Comparison of ENCODE assay signal across 8 cellular contexts in the genomic region with DNA sequence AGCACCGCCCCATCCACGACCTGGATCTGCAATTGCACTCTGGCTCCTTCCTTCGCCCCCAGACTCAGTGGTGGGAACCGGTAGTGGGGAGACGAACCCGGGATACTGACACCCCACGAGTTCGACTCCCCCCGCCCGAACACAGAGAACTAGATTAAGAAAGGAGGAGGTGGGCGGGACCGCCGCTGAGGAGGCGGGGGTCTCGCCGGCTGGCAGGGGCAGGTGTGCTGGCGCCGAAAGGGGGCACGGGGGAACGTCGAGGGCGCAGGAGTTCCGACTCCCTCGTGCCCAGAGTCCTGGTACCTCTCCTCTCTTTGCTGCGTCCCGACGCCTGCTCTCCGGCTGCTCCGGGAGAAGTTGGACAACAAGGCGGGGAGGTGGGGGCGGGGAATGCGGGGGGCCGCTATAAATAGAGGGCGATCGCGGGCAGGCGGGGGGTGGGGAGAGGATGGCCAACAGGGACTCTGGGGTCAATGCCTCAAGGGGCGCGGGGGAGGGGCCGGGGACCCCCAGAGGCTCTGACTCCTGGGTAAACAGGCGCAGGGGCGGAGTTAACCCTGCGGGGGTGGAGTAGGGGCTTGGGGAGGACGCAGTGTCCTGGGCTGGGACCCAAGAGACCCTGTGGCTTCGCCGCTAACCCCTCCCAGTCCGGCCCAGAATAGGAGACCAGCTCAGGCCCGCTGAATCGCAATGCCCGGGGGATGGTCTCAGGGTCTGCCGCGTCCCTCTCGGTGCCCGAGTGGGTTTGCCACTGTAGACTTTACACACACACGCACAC. TPM values are rescaled to one million over a fixed set of nuclear protein-coding genes. Genes with fewer than 3 reads are reported as not detected.
DNase-seq lines count a peak whose midpoint lies in the region; ATAC-seq and TF ChIP-seq lines count a peak whose summit lies in the region.

No MANE protein-coding gene starts in this region.

- peaks cover 13% of the 10 kb centered on the region for H3K4me1 ChIP-seq in CD8-positive, alpha-beta memory T cell (ENCODE audit: insufficient read depth, low read length)
- no peaks in the 10 kb centered on the region for H3K4me1 ChIP-seq in foreskin keratinocyte

- ATAC-seq in WTC11 (peak; percentile 62), foreskin keratinocyte (peak; percentile 9), HG03280 (IDR thresholded peaks at IDR 0.05; ENCODE audit: unreplicated experiment) (no peak), GM19452 (IDR thresholded peaks at IDR 0.05; ENCODE audit: unreplicated experiment) (no peak), GM21529 (IDR thresholded peaks at IDR 0.05; ENCODE audit: unreplicated experiment) (no peak), HG02763 (IDR thresholded peaks at IDR 0.05; ENCODE audit: unreplicated experiment) (no peak)

- CTCF ChIA-PET in CD8-positive, alpha-beta memory T cell (lab: Charles Lee): interaction anchor here (0.6 to 2.5 kb wide), 6 partner anchors 10 to 67 kb away, joined by 3 to 17 read pairs (median 4); no protein-coding TSS in a partner anchor
- CTCF ChIA-PET in WTC11 (lab: Charles Lee): interaction anchor here (1.0 to 12.2 kb wide), 16 partner anchors 11 to 168 kb away, joined by 3 to 104 read pairs (median 6); a partner anchor contains a TSS

- no peak for DNase-seq in CD8-positive, alpha-beta memory T cell
- DNase-seq in WTC11 (ENCODE audit: low spot score) (peak; percentile 81), foreskin keratinocyte (no peak)

- H3K4me3 Mint-ChIP-seq in CD8-positive, alpha-beta memory T cell: peak overlapping the region; percentile 82 to 95 (median 92)
- H3K4me3 Mint-ChIP-seq in WTC11 (peak overlapping the region; percentile 93), nephron (peak overlapping the region; percentile 93 to 95 (median 94))

- peak overlapping the region; percentile 66 for H3K4me3 ChIP-seq in CD8-positive, alpha-beta memory T cell (ENCODE audit: low read length)

- no peaks in the 10 kb centered on the region for H3K36me3 ChIP-seq in CD8-positive, alpha-beta memory T cell (ENCODE audit: insufficient read depth, low read length)

- peak overlapping the region in 6 of 8 donors; percentile 28 to 96 (median 87) for H3K27ac Mint-ChIP-seq in CD8-positive, alpha-beta memory T cell
- H3K27ac Mint-ChIP-seq in WTC11: peak overlapping the region; percentile 99
- peak overlapping the region; percentile 81 to 89 (median 88) for H3K27ac Mint-ChIP-seq in nephron

- POLR2A ChIA-PET in CD8-positive, alpha-beta memory T cell (lab: Charles Lee): interaction anchor here (1.4 kb wide), 2 partner anchors 45 to 79 kb away, joined by 3 to 4 read pairs; no protein-coding TSS in a partner anchor
- POLR2A ChIA-PET in WTC11 (lab: Charles Lee): interaction anchor here (0.6 to 2.3 kb wide), 6 partner anchors 11 to 55 kb away, joined by 3 to 12 read pairs (median 7); a partner anchor contains a TSS

- H3K27ac ChIP-seq in CD8-positive, alpha-beta memory T cell (ENCODE audit: low read depth, low read length): peak overlapping the region; percentile 49
- no peak overlapping the region for H3K27ac ChIP-seq in foreskin keratinocyte

- no peaks in the 10 kb centered on the region for H3K9me3 ChIP-seq in CD8-positive, alpha-beta memory T cell (ENCODE audit: low read length)

- H3K36me3 Mint-ChIP-seq in CD8-positive, alpha-beta memory T cell: peaks cover 0 to 17% (median 2%) of the 10 kb centered on the region in 3 donors
- H3K36me3 Mint-ChIP-seq in WTC11 (peaks cover 3% of the 10 kb centered on the region; the same call in 1 of the 2 replicates), nephron (ENCODE audit: low read depth) (peaks cover 16% of the 10 kb centered on the region)

- H3K4me1 Mint-ChIP-seq in CD8-positive, alpha-beta memory T cell: peaks cover 20 to 24% (median 23%) of the 10 kb centered on the region in 3 donors
- H3K4me1 Mint-ChIP-seq in WTC11 (peaks cover 39% of the 10 kb centered on the region), nephron (peaks cover 38% of the 10 kb centered on the region)

- no peaks in the 10 kb centered on the region for H3K9me3 Mint-ChIP-seq in CD8-positive, alpha-beta memory T cell
- H3K9me3 Mint-ChIP-seq in WTC11 (no peaks in the 10 kb centered on the region), nephron (no peaks in the 10 kb centered on the region)

- no peak for TF ChIP-seq CTCF in WTC11 (IDR thresholded peaks at IDR 0.05)
- TF ChIP-seq CTCF in foreskin keratinocyte (conservative IDR thresholded peaks at IDR 0.05): no peak
- no peak for TF ChIP-seq CTCF in nephron (IDR thresholded peaks at IDR 0.05; ENCODE audit: unreplicated experiment in 3 of 3)

- H3K27me3 ChIP-seq in CD8-positive, alpha-beta memory T cell (ENCODE audit: insufficient read depth, low read length, poor library complexity, severe bottlenecking): no peaks in the 10 kb centered on the region
- peaks cover 18% of the 10 kb centered on the region for H3K27me3 ChIP-seq in foreskin keratinocyte

- peaks cover 0 to 12% of the 10 kb centered on the region in 2 donors for H3K27me3 Mint-ChIP-seq in CD8-positive, alpha-beta memory T cell
- H3K27me3 Mint-ChIP-seq in WTC11 (ENCODE audit: low read depth) (peaks cover 40% of the 10 kb centered on the region), nephron (ENCODE audit: low read depth) (no peaks in the 10 kb centered on the region)

TF ChIP-seq in WTC11, 78 proteins besides CTCF, POLR2A, EP300 and RAD21 (continues in another document):
- TF ChIP-seq GABPB1 (CRISPR knock-in tag; IDR thresholded peaks at IDR 0.05): no peak
- TF ChIP-seq, protein P1, sequence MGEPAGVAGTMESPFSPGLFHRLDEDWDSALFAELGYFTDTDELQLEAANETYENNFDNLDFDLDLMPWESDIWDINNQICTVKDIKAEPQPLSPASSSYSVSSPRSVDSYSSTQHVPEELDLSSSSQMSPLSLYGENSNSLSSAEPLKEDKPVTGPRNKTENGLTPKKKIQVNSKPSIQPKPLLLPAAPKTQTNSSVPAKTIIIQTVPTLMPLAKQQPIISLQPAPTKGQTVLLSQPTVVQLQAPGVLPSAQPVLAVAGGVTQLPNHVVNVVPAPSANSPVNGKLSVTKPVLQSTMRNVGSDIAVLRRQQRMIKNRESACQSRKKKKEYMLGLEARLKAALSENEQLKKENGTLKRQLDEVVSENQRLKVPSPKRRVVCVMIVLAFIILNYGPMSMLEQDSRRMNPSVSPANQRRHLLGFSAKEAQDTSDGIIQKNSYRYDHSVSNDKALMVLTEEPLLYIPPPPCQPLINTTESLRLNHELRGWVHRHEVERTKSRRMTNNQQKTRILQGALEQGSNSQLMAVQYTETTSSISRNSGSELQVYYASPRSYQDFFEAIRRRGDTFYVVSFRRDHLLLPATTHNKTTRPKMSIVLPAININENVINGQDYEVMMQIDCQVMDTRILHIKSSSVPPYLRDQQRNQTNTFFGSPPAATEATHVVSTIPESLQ (CRISPR knock-in tag; IDR thresholded peaks at IDR 0.05): no peak
- TF ChIP-seq, protein P2, sequence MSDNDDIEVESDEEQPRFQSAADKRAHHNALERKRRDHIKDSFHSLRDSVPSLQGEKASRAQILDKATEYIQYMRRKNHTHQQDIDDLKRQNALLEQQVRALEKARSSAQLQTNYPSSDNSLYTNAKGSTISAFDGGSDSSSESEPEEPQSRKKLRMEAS (CRISPR knock-in tag; IDR thresholded peaks at IDR 0.05): no peak; the same call in 1 of the 2 replicates
- no peak for TF ChIP-seq NFYB (CRISPR knock-in tag; conservative IDR thresholded peaks at IDR 0.05; ENCODE audit: low read depth)
- TF ChIP-seq, protein P3, sequence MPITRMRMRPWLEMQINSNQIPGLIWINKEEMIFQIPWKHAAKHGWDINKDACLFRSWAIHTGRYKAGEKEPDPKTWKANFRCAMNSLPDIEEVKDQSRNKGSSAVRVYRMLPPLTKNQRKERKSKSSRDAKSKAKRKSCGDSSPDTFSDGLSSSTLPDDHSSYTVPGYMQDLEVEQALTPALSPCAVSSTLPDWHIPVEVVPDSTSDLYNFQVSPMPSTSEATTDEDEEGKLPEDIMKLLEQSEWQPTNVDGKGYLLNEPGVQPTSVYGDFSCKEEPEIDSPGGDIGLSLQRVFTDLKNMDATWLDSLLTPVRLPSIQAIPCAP (CRISPR knock-in tag; IDR thresholded peaks at IDR 0.05): peak; percentile 72
- no peak for TF ChIP-seq CREM (CRISPR knock-in tag; IDR thresholded peaks at IDR 0.05)
- no peak for TF ChIP-seq NR2C2 (CRISPR knock-in tag; IDR thresholded peaks at IDR 0.05)
- TF ChIP-seq, protein P4, sequence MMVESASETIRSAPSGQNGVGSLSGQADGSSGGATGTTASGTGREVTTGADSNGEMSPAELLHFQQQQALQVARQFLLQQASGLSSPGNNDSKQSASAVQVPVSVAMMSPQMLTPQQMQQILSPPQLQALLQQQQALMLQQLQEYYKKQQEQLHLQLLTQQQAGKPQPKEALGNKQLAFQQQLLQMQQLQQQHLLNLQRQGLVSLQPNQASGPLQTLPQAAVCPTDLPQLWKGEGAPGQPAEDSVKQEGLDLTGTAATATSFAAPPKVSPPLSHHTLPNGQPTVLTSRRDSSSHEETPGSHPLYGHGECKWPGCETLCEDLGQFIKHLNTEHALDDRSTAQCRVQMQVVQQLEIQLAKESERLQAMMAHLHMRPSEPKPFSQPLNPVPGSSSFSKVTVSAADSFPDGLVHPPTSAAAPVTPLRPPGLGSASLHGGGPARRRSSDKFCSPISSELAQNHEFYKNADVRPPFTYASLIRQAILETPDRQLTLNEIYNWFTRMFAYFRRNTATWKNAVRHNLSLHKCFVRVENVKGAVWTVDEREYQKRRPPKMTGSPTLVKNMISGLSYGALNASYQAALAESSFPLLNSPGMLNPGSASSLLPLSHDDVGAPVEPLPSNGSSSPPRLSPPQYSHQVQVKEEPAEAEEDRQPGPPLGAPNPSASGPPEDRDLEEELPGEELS (CRISPR knock-in tag; IDR thresholded peaks at IDR 0.05): peak; percentile 53

RNA-seq across cellular contexts. Expression of a gene that starts 0.7 kb away (rescaled TPM):
- total RNA-seq in CD8-positive, alpha-beta memory T cell: 1 to 10 TPM; 4.8 to 5.0 TPM
- polyA plus RNA-seq in CD8-positive, alpha-beta memory T cell: 19.9 TPM
- total RNA-seq in WTC11 (2021) (28.5 to 32.2 TPM (median 30.1 TPM) in 3 replicates), foreskin keratinocyte (8.1 and 8.7 TPM in 2 replicates)
- 9.7 and 9.8 TPM in 2 replicates for polyA plus RNA-seq in foreskin keratinocyte

RNA-seq across cellular contexts. Expression of a gene that starts 4.5 kb away (rescaled TPM):
- not detected for total RNA-seq in CD8-positive, alpha-beta memory T cell
- polyA plus RNA-seq in CD8-positive, alpha-beta memory T cell: not detected
- 0.35 to 0.60 TPM in 2 of 3 replicates, not detected in the other for total RNA-seq in WTC11 (2021)
- total RNA-seq in foreskin keratinocyte: not detected in 2 replicates
- polyA plus RNA-seq in foreskin keratinocyte: not detected in 2 replicates

RNA-seq across cellular contexts. Expression of a gene that starts 9.0 kb away (rescaled TPM):
- total RNA-seq in CD8-positive, alpha-beta memory T cell: not detected
- polyA plus RNA-seq in CD8-positive, alpha-beta memory T cell: not detected
- total RNA-seq in WTC11 (2021): not detected in 3 replicates
- not detected in 2 replicates for total RNA-seq in foreskin keratinocyte
- not detected in 2 replicates for polyA plus RNA-seq in foreskin keratinocyte

RNA-seq across cellular contexts. Expression of a gene that starts 16.6 kb away (rescaled TPM):
- total RNA-seq in CD8-positive, alpha-beta memory T cell: not detected
- polyA plus RNA-seq in CD8-positive, alpha-beta memory T cell: not detected
- total RNA-seq in WTC11 (2021) (not detected in 3 replicates), foreskin keratinocyte (10.5 and 17.1 TPM in 2 replicates)
- polyA plus RNA-seq in foreskin keratinocyte: 6.8 and 11.7 TPM in 2 replicates

RNA-seq across cellular contexts. Expression of a gene that starts 26.5 kb away (rescaled TPM):
- under 1 TPM in 1 of 2 experiments, not detected in 1; 0.16 TPM for total RNA-seq in CD8-positive, alpha-beta memory T cell
- not detected for polyA plus RNA-seq in CD8-positive, alpha-beta memory T cell
- total RNA-seq in WTC11 (2021) (0.14 TPM in 1 of 3 replicates, not detected in the others), foreskin keratinocyte (not detected in 2 replicates)
- polyA plus RNA-seq in foreskin keratinocyte: 0.10 TPM in 1 of 2 replicates, not detected in the other

Comparison
In these comparisons a context has a peak if more than half of its experiments do, and no peak if none do; other contexts are left out.
1. ATAC-seq: peak in WTC11 (single experiment) and foreskin keratinocyte (single experiment); none in HG03280 (single experiment), GM19452 (single experiment), GM21529 (single experiment) and HG02763 (single experiment).
2. Peak in every context shown above with its lines, with median percentiles within 50 percentile points of each other: H3K27ac Mint-ChIP-seq and H3K4me3 Mint-ChIP-seq.